In the genomic region with DNA sequence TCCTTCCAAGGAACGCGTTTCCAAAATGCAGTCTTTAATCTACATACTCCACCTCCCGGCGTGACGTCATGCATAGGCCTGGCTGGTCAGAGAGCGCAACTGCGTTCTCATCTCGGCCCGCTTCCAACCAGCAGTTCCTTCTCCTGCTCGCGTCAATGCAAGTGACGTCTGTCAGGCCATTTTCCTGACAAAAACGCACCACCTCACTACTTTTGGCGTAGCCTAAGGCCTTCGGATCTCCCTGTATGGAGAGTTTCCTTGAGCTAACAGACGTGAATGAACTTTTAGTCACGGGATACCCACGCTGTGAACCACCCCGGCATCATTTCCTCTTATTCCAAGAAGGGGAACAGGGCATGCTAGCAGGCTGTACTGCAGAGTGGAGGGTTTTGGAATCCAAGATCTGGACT, we compare ENCODE assay signal across 8 cellular contexts. TPM values are rescaled to one million over a fixed set of nuclear protein-coding genes. Genes with fewer than 3 reads are reported as not detected.
A peak's percentile ranks its signal among the peaks of the same experiment; 100 is the strongest.
DNase-seq lines count a peak whose midpoint lies in the region; ATAC-seq and TF ChIP-seq lines count a peak whose summit lies in the region.

No MANE protein-coding gene starts in this region.

- no TSS peak for BruUV-seq in PC-3 (replicated peaks; lab: Mats Ljungman, UMichigan)

- no peaks in the 10 kb centered on the region for H3K9me3 Mint-ChIP-seq in stimulated activated memory B cell treated with anti-CD40 and anti-IgM and Interleukin-4, amounts not matched to agents 10 μg/mL and 1 μg/mL and 100 μg/mL, for 72 hours

- peak overlapping the region; percentile 65 for H3K4me3 Mint-ChIP-seq in stimulated activated memory B cell treated with anti-CD40 and anti-IgM and Interleukin-4, amounts not matched to agents 10 μg/mL and 1 μg/mL and 100 μg/mL, for 72 hours

- peaks cover 18% of the 10 kb centered on the region for H3K27me3 ChIP-seq in DOHH2 (ENCODE audit: control insufficient read depth, low read length)
- no peaks in the 10 kb centered on the region for H3K27me3 ChIP-seq in PC-3 (ENCODE audit: low read length)

- H3K9me2 ChIP-seq in DOHH2 (replicated peaks; ENCODE audit: control insufficient read depth, low read length) (no peaks in the 10 kb centered on the region), PC-3 (replicated peaks; ENCODE audit: low read length) (no peaks in the 10 kb centered on the region)

- H3K36me3 ChIP-seq in DOHH2 (ENCODE audit: control insufficient read depth, low read length), result no peaks in the 10 kb centered on the region
- no peaks in the 10 kb centered on the region for H3K36me3 ChIP-seq in PC-3 (ENCODE audit: low read depth, low read length)

- no peak for TF ChIP-seq CTCF in DOHH2 (IDR thresholded peaks at IDR 0.05; ENCODE audit: low read depth, low read length, poor library complexity, severe bottlenecking)
- TF ChIP-seq CTCF in PC-3 (conservative IDR thresholded peaks at IDR 0.05; ENCODE audit: low read depth, low read length), result no peak

- H3K4me2 ChIP-seq in DOHH2 (ENCODE audit: low read length) (peak overlapping the region; percentile 93), PC-3 (ENCODE audit: low read length) (peak overlapping the region; percentile 97)

- peak; percentile 92 for DNase-seq in PC-3
- peak in 44 of 58 donors; percentile 1 to 60 (median 23) for DNase-seq in anterior cingulate cortex (lab: John Stamatoyannopoulos, UW)
- DNase-seq in kidney tubule cell (ENCODE audit: low spot score), result peak; percentile 25
- no peak for DNase-seq in DMS153 treated with DMSO at 0.1 percent for 48 hours (lab: John Stamatoyannopoulos, UW; ENCODE audit: unreplicated experiment)
- DNase-seq in 8988T, result no peak

- POLR2A ChIA-PET in PC-3 (lab: Charles Lee; ENCODE audit: unreplicated experiment), result interaction anchor here (0.5 to 2.0 kb wide), 3 partner anchors 35 to 728 kb away, joined by 3 to 18 read pairs (median 3); no protein-coding TSS in a partner anchor

- H2AFZ ChIP-seq in PC-3 (ENCODE audit: low read length), result peak overlapping the region; percentile 98

- peak overlapping the region; percentile 87 for H3K9ac ChIP-seq in PC-3 (ENCODE audit: low read length)

- H3K9me3 ChIP-seq in DOHH2 (ENCODE audit: control insufficient read depth, insufficient read depth, low read length), result no peaks in the 10 kb centered on the region
- no peaks in the 10 kb centered on the region for H3K9me3 ChIP-seq in PC-3 (ENCODE audit: low read length)

- H3F3A ChIP-seq in DOHH2 (ENCODE audit: control insufficient read depth, insufficient read depth), result peaks cover 6% of the 10 kb centered on the region; the same call in 1 of the 2 replicates
- H3F3A ChIP-seq in PC-3 (ENCODE audit: low read length, unreplicated experiment), result peaks cover 10% of the 10 kb centered on the region

- H3K27me3 Mint-ChIP-seq in stimulated activated memory B cell treated with anti-CD40 and anti-IgM and Interleukin-4, amounts not matched to agents 10 μg/mL and 1 μg/mL and 100 μg/mL, for 72 hours, result peaks cover 16% of the 10 kb centered on the region

- no peak overlapping the region for H3K27ac ChIP-seq in DOHH2 (ENCODE audit: low read depth, low read length)
- peak overlapping the region; percentile 92 for H3K27ac ChIP-seq in PC-3 (ENCODE audit: low read length)

- H3K36me3 Mint-ChIP-seq in stimulated activated memory B cell treated with anti-CD40 and anti-IgM and Interleukin-4, amounts not matched to agents 10 μg/mL and 1 μg/mL and 100 μg/mL, for 72 hours, result no peaks in the 10 kb centered on the region

- H3K4me1 ChIP-seq in DOHH2 (ENCODE audit: control insufficient read depth, low read length) (peaks cover 13% of the 10 kb centered on the region), PC-3 (ENCODE audit: insufficient read depth, low read length) (peaks cover 47% of the 10 kb centered on the region)

- ATAC-seq in PC-3 (peak; percentile 65), GM21576 (IDR thresholded peaks at IDR 0.05; ENCODE audit: unreplicated experiment) (no peak)
- ATAC-seq in stimulated activated memory B cell treated with anti-CD40 and anti-IgM and Interleukin-4, amounts not matched to agents 10 μg/mL and 1 μg/mL and 100 μg/mL, for 72 hours, result peak; percentile 36

- peaks cover 7% of the 10 kb centered on the region for H3K4me1 Mint-ChIP-seq in stimulated activated memory B cell treated with anti-CD40 and anti-IgM and Interleukin-4, amounts not matched to agents 10 μg/mL and 1 μg/mL and 100 μg/mL, for 72 hours

- intact Hi-C loops in PC-3 (cut with micrococcal nuclease), result loop anchor here (1.0 to 2.0 kb wide), 2 partner anchors 8 to 36 kb away; no protein-coding TSS in a partner anchor

- no peaks in the 10 kb centered on the region for H3K79me2 ChIP-seq in DOHH2 (ENCODE audit: control insufficient read depth, low read length)
- H3K79me2 ChIP-seq in PC-3 (ENCODE audit: low read length), result no peaks in the 10 kb centered on the region

- CTCF ChIA-PET in PC-3 (lab: Charles Lee), result interaction anchor here (0.6 to 0.9 kb wide), 4 partner anchors 10 to 44 kb away, joined by 3 to 7 read pairs (median 5); a partner anchor contains a TSS

- H3K27ac Mint-ChIP-seq in stimulated activated memory B cell treated with anti-CD40 and anti-IgM and Interleukin-4, amounts not matched to agents 10 μg/mL and 1 μg/mL and 100 μg/mL, for 72 hours, result no peak overlapping the region

- H4K20me1 ChIP-seq in DOHH2 (ENCODE audit: control insufficient read depth, insufficient read depth, low read depth, low read length) (no peaks in the 10 kb centered on the region), PC-3 (ENCODE audit: low read length) (no peaks in the 10 kb centered on the region)

- H3K4me3 ChIP-seq in DOHH2 (ENCODE audit: low read length), result peak overlapping the region; percentile 74
- peak overlapping the region; percentile 71 for H3K4me3 ChIP-seq in PC-3 (ENCODE audit: low read length)

RNA-seq across cellular contexts. Expression of a gene that starts 25.0 kb away (rescaled TPM):
- total RNA-seq in PC-3 (2014; rRNA removed), result 0.12 and 0.29 TPM in 2 replicates

RNA-seq across cellular contexts. Expression of a gene that starts 25.5 kb away (rescaled TPM):
- total RNA-seq in PC-3 (2014; rRNA removed), result 58.9 and 71.1 TPM in 2 replicates

Comparison
In these comparisons a context has a peak if more than half of its experiments do, and no peak if none do; other contexts are left out.
1. DNase-seq: peak in PC-3 (single experiment), anterior cingulate cortex (44 of 58) and kidney tubule cell (single experiment); none in DMS153 treated with DMSO at 0.1 percent for 48 hours (single experiment) and 8988T (single experiment).